In the genomic region with DNA sequence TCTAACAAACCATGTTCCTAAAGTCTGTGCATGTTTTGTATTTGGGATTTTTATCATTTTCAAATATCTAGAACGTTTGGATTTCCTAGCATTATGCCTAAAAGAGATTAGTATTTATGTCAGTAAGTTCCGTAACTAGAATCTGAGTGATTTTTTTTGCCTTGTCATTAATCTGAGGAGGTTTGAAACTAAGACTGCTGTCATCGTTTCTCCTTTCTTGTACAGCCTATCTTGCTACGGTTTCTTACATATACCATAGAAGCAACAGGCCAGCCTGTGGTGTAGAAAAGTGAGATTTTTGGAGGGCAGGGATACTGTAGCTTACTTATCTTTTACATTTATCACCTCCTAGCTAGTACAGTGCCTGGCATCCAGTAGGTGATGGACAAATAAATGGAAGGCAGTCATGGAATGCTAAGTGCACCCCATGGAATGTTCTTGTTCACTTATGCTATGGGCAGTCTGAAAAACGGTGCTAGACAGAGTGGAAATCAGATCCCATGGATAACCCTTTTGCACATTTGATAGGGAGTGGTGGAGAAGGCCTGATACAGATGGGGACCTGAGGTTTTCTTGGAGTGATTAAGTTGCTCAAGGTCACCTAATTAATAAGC, we compare ENCODE assay signal across 1 cellular context.
TF ChIP-seq lines count a peak whose summit lies in the region.

No MANE protein-coding gene starts in this region.

TF ChIP-seq in GM23338, 12 proteins besides CTCF, POLR2A, EP300 and RAD21 (continued from another document):
- TF ChIP-seq, protein P1, sequence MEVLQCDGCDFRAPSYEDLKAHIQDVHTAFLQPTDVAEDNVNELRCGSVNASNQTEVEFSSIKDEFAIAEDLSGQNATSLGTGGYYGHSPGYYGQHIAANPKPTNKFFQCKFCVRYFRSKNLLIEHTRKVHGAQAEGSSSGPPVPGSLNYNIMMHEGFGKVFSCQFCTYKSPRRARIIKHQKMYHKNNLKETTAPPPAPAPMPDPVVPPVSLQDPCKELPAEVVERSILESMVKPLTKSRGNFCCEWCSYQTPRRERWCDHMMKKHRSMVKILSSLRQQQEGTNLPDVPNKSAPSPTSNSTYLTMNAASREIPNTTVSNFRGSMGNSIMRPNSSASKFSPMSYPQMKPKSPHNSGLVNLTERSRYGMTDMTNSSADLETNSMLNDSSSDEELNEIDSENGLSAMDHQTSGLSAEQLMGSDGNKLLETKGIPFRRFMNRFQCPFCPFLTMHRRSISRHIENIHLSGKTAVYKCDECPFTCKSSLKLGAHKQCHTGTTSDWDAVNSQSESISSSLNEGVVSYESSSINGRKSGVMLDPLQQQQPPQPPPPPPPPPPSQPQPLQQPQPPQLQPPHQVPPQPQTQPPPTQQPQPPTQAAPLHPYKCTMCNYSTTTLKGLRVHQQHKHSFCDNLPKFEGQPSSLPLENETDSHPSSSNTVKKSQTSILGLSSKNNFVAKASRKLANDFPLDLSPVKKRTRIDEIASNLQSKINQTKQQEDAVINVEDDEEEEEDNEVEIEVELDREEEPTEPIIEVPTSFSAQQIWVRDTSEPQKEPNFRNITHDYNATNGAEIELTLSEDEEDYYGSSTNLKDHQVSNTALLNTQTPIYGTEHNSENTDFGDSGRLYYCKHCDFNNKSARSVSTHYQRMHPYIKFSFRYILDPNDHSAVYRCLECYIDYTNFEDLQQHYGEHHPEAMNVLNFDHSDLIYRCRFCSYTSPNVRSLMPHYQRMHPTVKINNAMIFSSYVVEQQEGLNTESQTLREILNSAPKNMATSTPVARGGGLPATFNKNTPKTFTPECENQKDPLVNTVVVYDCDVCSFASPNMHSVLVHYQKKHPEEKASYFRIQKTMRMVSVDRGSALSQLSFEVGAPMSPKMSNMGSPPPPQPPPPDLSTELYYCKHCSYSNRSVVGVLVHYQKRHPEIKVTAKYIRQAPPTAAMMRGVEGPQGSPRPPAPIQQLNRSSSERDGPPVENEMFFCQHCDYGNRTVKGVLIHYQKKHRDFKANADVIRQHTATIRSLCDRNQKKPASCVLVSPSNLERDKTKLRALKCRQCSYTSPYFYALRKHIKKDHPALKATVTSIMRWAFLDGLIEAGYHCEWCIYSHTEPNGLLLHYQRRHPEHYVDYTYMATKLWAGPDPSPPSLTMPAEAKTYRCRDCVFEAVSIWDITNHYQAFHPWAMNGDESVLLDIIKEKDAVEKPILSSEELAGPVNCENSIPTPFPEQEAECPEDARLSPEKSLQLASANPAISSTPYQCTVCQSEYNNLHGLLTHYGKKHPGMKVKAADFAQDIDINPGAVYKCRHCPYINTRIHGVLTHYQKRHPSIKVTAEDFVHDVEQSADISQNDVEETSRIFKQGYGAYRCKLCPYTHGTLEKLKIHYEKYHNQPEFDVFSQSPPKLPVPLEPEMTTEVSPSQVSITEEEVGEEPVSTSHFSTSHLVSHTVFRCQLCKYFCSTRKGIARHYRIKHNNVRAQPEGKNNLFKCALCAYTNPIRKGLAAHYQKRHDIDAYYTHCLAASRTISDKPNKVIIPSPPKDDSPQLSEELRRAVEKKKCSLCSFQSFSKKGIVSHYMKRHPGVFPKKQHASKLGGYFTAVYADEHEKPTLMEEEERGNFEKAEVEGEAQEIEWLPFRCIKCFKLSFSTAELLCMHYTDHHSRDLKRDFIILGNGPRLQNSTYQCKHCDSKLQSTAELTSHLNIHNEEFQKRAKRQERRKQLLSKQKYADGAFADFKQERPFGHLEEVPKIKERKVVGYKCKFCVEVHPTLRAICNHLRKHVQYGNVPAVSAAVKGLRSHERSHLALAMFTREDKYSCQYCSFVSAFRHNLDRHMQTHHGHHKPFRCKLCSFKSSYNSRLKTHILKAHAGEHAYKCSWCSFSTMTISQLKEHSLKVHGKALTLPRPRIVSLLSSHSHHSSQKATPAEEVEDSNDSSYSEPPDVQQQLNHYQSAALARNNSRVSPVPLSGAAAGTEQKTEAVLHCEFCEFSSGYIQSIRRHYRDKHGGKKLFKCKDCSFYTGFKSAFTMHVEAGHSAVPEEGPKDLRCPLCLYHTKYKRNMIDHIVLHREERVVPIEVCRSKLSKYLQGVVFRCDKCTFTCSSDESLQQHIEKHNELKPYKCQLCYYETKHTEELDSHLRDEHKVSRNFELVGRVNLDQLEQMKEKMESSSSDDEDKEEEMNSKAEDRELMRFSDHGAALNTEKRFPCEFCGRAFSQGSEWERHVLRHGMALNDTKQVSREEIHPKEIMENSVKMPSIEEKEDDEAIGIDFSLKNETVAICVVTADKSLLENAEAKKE (CRISPR knock-in tag; IDR thresholded peaks at IDR 0.05), result no peak
- no peak for TF ChIP-seq EZH2 (IDR thresholded peaks at IDR 0.05; ENCODE audit: low read depth, unreplicated experiment)
- no peak for TF ChIP-seq STAT1 (IDR thresholded peaks at IDR 0.05; ENCODE audit: unreplicated experiment)
- TF ChIP-seq NANOG (IDR thresholded peaks at IDR 0.05; ENCODE audit: borderline replicate concordance), result no peak
- no peak for TF ChIP-seq ZNF114 (CRISPR knock-in tag; IDR thresholded peaks at IDR 0.05)
- no peak for TF ChIP-seq EZH2phosphoT487 (IDR thresholded peaks at IDR 0.05; ENCODE audit: unreplicated experiment)
- no peak for TF ChIP-seq POLR2AphosphoS5 (IDR thresholded peaks at IDR 0.05; ENCODE audit: low read depth)
- TF ChIP-seq JUNB (IDR thresholded peaks at IDR 0.05; ENCODE audit: unreplicated experiment), result no peak
- no peak for TF ChIP-seq CREB1 (CRISPR knock-in tag; IDR thresholded peaks at IDR 0.05; ENCODE audit: low read depth)
- TF ChIP-seq, protein P2, sequence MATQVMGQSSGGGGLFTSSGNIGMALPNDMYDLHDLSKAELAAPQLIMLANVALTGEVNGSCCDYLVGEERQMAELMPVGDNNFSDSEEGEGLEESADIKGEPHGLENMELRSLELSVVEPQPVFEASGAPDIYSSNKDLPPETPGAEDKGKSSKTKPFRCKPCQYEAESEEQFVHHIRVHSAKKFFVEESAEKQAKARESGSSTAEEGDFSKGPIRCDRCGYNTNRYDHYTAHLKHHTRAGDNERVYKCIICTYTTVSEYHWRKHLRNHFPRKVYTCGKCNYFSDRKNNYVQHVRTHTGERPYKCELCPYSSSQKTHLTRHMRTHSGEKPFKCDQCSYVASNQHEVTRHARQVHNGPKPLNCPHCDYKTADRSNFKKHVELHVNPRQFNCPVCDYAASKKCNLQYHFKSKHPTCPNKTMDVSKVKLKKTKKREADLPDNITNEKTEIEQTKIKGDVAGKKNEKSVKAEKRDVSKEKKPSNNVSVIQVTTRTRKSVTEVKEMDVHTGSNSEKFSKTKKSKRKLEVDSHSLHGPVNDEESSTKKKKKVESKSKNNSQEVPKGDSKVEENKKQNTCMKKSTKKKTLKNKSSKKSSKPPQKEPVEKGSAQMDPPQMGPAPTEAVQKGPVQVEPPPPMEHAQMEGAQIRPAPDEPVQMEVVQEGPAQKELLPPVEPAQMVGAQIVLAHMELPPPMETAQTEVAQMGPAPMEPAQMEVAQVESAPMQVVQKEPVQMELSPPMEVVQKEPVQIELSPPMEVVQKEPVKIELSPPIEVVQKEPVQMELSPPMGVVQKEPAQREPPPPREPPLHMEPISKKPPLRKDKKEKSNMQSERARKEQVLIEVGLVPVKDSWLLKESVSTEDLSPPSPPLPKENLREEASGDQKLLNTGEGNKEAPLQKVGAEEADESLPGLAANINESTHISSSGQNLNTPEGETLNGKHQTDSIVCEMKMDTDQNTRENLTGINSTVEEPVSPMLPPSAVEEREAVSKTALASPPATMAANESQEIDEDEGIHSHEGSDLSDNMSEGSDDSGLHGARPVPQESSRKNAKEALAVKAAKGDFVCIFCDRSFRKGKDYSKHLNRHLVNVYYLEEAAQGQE (IDR thresholded peaks at IDR 0.05; ENCODE audit: unreplicated experiment), result no peak
